In the genomic region with DNA sequence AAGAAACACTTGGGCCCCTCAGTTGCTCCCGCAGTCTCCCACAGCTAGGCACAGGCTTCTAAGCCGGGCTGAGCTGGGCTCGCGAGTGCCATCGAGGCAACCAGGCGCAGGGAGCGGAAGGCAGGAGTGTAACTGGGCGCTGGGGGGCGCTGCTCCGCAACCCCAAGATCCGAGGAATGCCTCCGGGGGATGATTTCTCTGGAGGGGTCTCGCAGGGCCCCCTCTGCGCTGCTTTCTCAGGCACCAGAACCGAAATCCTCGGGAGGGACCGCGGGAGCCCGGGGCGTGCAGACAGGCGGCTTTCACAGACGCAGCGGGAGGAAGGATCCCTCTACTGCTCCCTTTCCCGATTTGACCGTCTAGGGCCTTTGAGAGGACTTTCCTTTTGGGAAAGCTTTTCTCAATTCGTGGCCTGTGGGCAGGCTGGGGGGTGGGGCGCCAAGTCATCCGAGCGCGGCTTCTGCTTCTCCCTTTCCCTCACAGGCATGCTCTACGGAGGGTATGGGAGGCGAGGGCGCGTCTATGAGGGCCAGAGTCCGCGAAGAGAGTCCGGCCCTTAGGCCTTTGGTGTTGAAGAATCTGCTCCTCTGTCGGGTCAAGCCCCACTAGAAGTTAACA, we compare ENCODE assay signal across 2 cellular contexts.
TF ChIP-seq lines count a peak whose summit lies in the region.

No MANE protein-coding gene starts in this region.

TF ChIP-seq in GM23338, 12 proteins besides CTCF, POLR2A, EP300 and RAD21:
- no peak for TF ChIP-seq ETS1 (IDR thresholded peaks at IDR 0.05)
- peak; percentile 71 for TF ChIP-seq EZH2 (IDR thresholded peaks at IDR 0.05; ENCODE audit: low read depth, unreplicated experiment)

TF ChIP-seq in H1, 55 proteins besides CTCF, POLR2A, EP300 and RAD21:
- TF ChIP-seq POU5F1 (IDR thresholded peaks at IDR 0.05; ENCODE audit: low read depth, low read length) (no peak), RNF2 (IDR thresholded peaks at IDR 0.05; ENCODE audit: borderline replicate concordance, low read depth, low read length, missing control alignments, poor library complexity, severe bottlenecking) (peak; percentile 50)
